Comparison of ENCODE assay signal across 21 cellular contexts in the genomic region with DNA sequence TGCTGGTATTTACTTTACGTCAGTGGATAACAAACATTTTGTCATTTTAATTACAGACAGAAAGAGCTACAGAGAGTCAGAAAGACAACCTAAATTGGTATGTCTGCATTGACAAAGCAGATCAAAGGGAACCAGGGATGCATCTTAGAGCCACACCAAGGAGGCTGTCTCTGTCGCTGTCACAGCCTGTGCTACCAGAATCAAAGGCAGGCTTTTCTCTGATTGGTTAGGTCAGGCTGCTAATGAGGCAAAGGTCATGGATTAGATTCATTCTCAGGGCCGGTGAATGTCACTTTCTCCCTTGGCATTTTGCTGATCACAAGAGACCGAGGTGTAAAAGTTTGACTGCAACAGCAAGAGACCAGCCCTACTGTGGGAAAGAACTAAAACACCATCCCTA.
A peak's percentile ranks its signal among the peaks of the same experiment; 100 is the strongest.
DNase-seq lines count a peak whose midpoint lies in the region; TF ChIP-seq lines count a peak whose summit lies in the region.
"Had no signal": no experiment of that assay in that cellular context is flagged by ENCODE, and none has a peak within 500 bp of the region (broad histone marks: within the 10 kb centered on the region; RNA-seq: fewer than 3 reads in every experiment).

No MANE protein-coding gene starts in this region.

- H2AK5ac ChIP-seq in neuronal stem cell (ENCODE audit: low read depth, low read length), result no peak overlapping the region

- no peak overlapping the region for H3K14ac ChIP-seq in neuronal stem cell (ENCODE audit: low read length)

- H3K18ac ChIP-seq in neuronal stem cell (ENCODE audit: low read length), result no peak overlapping the region

- H3K9me2 ChIP-seq in hepatocyte (replicated peaks; ENCODE audit: insufficient read depth), result no peaks in the 10 kb centered on the region

- H3K4me3 ChIP-seq in hepatocyte (no peak overlapping the region), neuronal stem cell (ENCODE audit: low read length in 2 of 2) (no peak overlapping the region)

- no peak overlapping the region for H3K4ac ChIP-seq in neuronal stem cell (ENCODE audit: low read length)

- H2BK15ac ChIP-seq in neuronal stem cell (ENCODE audit: low read length), result no peak overlapping the region

- no peak overlapping the region for H4K91ac ChIP-seq in neuronal stem cell (ENCODE audit: low read depth, low read length, poor library complexity)

- H2BK12ac ChIP-seq in neuronal stem cell (ENCODE audit: low read length), result no peak overlapping the region

- H3K27me3 ChIP-seq in hepatocyte (no peaks in the 10 kb centered on the region), neuronal stem cell (ENCODE audit: control insufficient read depth in 3 of 3, insufficient read depth in 3 of 3, low read depth in 1 of 3, low read length in 3 of 3) (no peaks in the 10 kb centered on the region)

- H3K9me3 ChIP-seq in hepatocyte (ENCODE audit: low read depth) (no peaks in the 10 kb centered on the region), neuronal stem cell (replicated peaks in 1 of 2; ENCODE audit: control insufficient read depth in 2 of 2, insufficient read depth in 1 of 2, low read depth in 1 of 2, low read length in 2 of 2) (no peaks in the 10 kb centered on the region)

- 38% methylated on average over 4 of the region's 4 CpGs for WGBS in hepatocyte (ENCODE audit: low lambda C conversion rate, missing lambda C conversion rate)
- no CpG with 5 or more reads among the region's 4 CpGs for WGBS in neuronal stem cell (ENCODE audit: extremely low coverage in 2 of 2, insufficient read length in 2 of 2, insufficient replicate concordance in 1 of 2), 2 donors

- DNase-seq in NCI-H146 (lab: John Stamatoyannopoulos, UW) (peak; percentile 50), NCI-H146 treated with DMSO at 0.1 percent for 48 hours (lab: John Stamatoyannopoulos, UW; ENCODE audit: unreplicated experiment) (no peak), NCI-H82 treated with DMSO at 0.1 percent for 48 hours (lab: John Stamatoyannopoulos, UW; ENCODE audit: unreplicated experiment) (peak; percentile 14), hepatocyte (ENCODE audit: low spot score) (no peak), neuronal stem cell (ENCODE audit: low spot score) (peak; percentile 80), MV-4-11 (lab: John Stamatoyannopoulos, UW) (no peak), NCI-H2107 treated with DMSO at 0.1 percent for 48 hours (lab: John Stamatoyannopoulos, UW; ENCODE audit: unreplicated experiment) (no peak)
- no peak for DNase-seq in activated T-cell treated with anti-CD3 and anti-CD28 coated beads, Interleukin-2, amount 50 U/mL, for 1 hour
- DNase-seq: activated CD4-positive, alpha-beta T cell treated with anti-CD3 and anti-CD28 coated beads, Interleukin-2, amount 50 U/mL, for 4 hours; activated CD4-positive, CD25-positive, alpha-beta regulatory T cell; activated naive CD4-positive, alpha-beta T cell treated with anti-CD3 and anti-CD28 coated beads, Interleukin-2, amount 10 ng/mL, durations not matched to agents 7 days and 5 days; AML-193; CD4-positive, alpha-beta T cell; DMS 273 treated with DMSO at 0.1 percent for 48 hours; effector CD4-positive, alpha-beta T cell; head of caudate nucleus; mesenchymal stem cell; naive B cell; NCI-H2081; NK-92 treated with Interleukin-12 subunit alpha and Interleukin-12 subunit beta, amount 100 ng/mL, for 24 hours; occipital lobe had no signal

- H4K8ac ChIP-seq in neuronal stem cell (ENCODE audit: low read depth, low read length), result no peak overlapping the region

- TF ChIP-seq CTCF in hepatocyte (IDR thresholded peaks at IDR 0.05; ENCODE audit: poor library complexity), result no peak

- no peaks in the 10 kb centered on the region for H3K79me2 ChIP-seq in hepatocyte

- no peaks in the 10 kb centered on the region for H3K36me3 ChIP-seq in hepatocyte (replicated peaks; ENCODE audit: insufficient read depth, low read depth)
- no peaks in the 10 kb centered on the region for H3K36me3 ChIP-seq in neuronal stem cell (replicated peaks in 1 of 2; ENCODE audit: control insufficient read depth in 2 of 2, insufficient read depth in 2 of 2, low read length in 2 of 2)

- H3K4me1 ChIP-seq in hepatocyte (ENCODE audit: insufficient read depth) (no peaks in the 10 kb centered on the region), neuronal stem cell (ENCODE audit: control insufficient read depth in 2 of 2, insufficient read depth in 1 of 2, low read depth in 1 of 2, low read length in 2 of 2) (peaks cover 0 to 10% of the 10 kb centered on the region in 2 donors)

- H2BK5ac ChIP-seq in neuronal stem cell (ENCODE audit: low read length), result no peak overlapping the region

- H3K27ac ChIP-seq in hepatocyte (no peak overlapping the region), neuronal stem cell (replicated peaks; ENCODE audit: low read length) (peak overlapping the region; percentile 12)

- no peaks in the 10 kb centered on the region for H4K20me1 ChIP-seq in hepatocyte (ENCODE audit: insufficient read depth, poor library complexity, severe bottlenecking)

- no peak overlapping the region for H3K23ac ChIP-seq in neuronal stem cell (ENCODE audit: low read depth, low read length, poor library complexity)

- no peak overlapping the region for H2AFZ ChIP-seq in hepatocyte
- no peak overlapping the region for H2AFZ ChIP-seq in neuronal stem cell (ENCODE audit: low read length)

- H3K4me2 ChIP-seq in hepatocyte (peak overlapping the region; percentile 6), neuronal stem cell (ENCODE audit: insufficient read depth, low read length, poor library complexity, severe bottlenecking) (peak overlapping the region; percentile 29)

- H3K9ac ChIP-seq in neuronal stem cell (ENCODE audit: low read depth, low read length, poor library complexity), result no peak overlapping the region

- no peak overlapping the region for H2BK120ac ChIP-seq in neuronal stem cell (ENCODE audit: low read depth, low read length)

- no peaks in the 10 kb centered on the region for H3K79me1 ChIP-seq in neuronal stem cell (ENCODE audit: low read depth, low read length)

Comparison
In these comparisons a context has a peak if more than half of its experiments do, and no peak if none do; other contexts are left out.
1. DNase-seq: peak in NCI-H146 (single experiment), NCI-H82 treated with DMSO at 0.1 percent for 48 hours (single experiment) and neuronal stem cell (single experiment); none in NCI-H146 treated with DMSO at 0.1 percent for 48 hours (single experiment), hepatocyte (single experiment), MV-4-11 (single experiment), activated T-cell treated with anti-CD3 and anti-CD28 coated beads, Interleukin-2, amount 50 U/mL, for 1 hour (single experiment) and NCI-H2107 treated with DMSO at 0.1 percent for 48 hours (single experiment).